Comparison of ENCODE assay signal across 1 cellular context in the genomic region with DNA sequence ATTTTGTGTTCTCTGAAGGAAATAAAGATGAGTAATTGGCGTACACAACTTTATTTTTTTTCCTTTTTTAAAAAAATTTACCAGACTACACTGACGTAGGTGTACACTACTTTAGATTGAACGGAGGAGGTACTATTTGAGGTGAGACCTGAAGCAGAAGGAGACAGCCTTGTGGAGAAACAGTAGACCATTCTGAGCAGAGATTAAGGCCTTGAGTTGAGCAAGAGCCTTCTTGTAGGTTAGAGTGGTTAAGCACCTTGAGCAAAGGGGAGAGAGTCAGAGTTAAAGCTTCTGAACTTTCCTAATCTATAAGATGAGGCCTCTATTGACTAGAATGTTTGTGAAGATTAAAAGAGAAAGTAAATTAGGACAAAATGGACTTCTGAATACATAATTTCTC.
A peak's percentile ranks its signal among the peaks of the same experiment; 100 is the strongest.
TF ChIP-seq lines count a peak whose summit lies in the region.

No MANE protein-coding gene starts in this region.

TF ChIP-seq in IMR-90, 13 proteins besides CTCF, POLR2A, EP300 and RAD21:
- TF ChIP-seq BHLHE40 (IDR thresholded peaks at IDR 0.05; ENCODE audit: low read depth, low read length) (no peak), CEBPB (IDR thresholded peaks at IDR 0.05; ENCODE audit: low read depth, low read length) (peak; percentile 35; the same call in 1 of the 2 replicates), NFE2L2 (IDR thresholded peaks at IDR 0.05; ENCODE audit: low read depth, low read length) (no peak), RFX5 (IDR thresholded peaks at IDR 0.05; ENCODE audit: low read depth, low read length) (no peak), RCOR1 (IDR thresholded peaks at IDR 0.05; ENCODE audit: insufficient replicate concordance, low read length) (no peak)
